Comparison of ENCODE assay signal across 1 cellular context in genomic region chr10:46227571-46228075, GRCh38.
TF ChIP-seq lines count a peak whose summit lies in the region.

No MANE protein-coding gene starts in this region.

TF ChIP-seq in H1, 55 proteins besides CTCF, POLR2A, EP300 and RAD21 (continued from another document):
- no peak for TF ChIP-seq RBBP5 (IDR thresholded peaks at IDR 0.05; ENCODE audit: borderline replicate concordance, low read depth, low read length)
- no peak for TF ChIP-seq SP2 (IDR thresholded peaks at IDR 0.05; ENCODE audit: low read length)
- TF ChIP-seq SRF (IDR thresholded peaks at IDR 0.05; ENCODE audit: low read depth, low read length): no peak
- no peak for TF ChIP-seq SAP30 (IDR thresholded peaks at IDR 0.05; ENCODE audit: insufficient read depth, insufficient replicate concordance, low read length)
- no peak for TF ChIP-seq CHD7 (IDR thresholded peaks at IDR 0.05; ENCODE audit: insufficient replicate concordance, low read length)
- no peak for TF ChIP-seq BRCA1 (IDR thresholded peaks at IDR 0.05; ENCODE audit: low read depth, low read length)
- no peak for TF ChIP-seq SIN3A (conservative IDR thresholded peaks at IDR 0.05 in 1 of 2, IDR thresholded peaks at IDR 0.05 in 1 of 2; ENCODE audit: low read depth in 1 of 2, low read length in 2 of 2)
- TF ChIP-seq SP1 (IDR thresholded peaks at IDR 0.05; ENCODE audit: low read depth, low read length): no peak
- no peak for TF ChIP-seq MAFK (IDR thresholded peaks at IDR 0.05; ENCODE audit: low read depth, low read length)
- no peak for TF ChIP-seq SP4 (IDR thresholded peaks at IDR 0.05; ENCODE audit: low read length)
- TF ChIP-seq SIRT6 (IDR thresholded peaks at IDR 0.05; ENCODE audit: low read length): no peak
- TF ChIP-seq ATF3 (IDR thresholded peaks at IDR 0.05; ENCODE audit: insufficient read depth, low read depth, low read length): no peak
- TF ChIP-seq PHF8 (conservative IDR thresholded peaks at IDR 0.05; ENCODE audit: low read depth, low read length): no peak
- TF ChIP-seq NANOG (IDR thresholded peaks at IDR 0.05; ENCODE audit: insufficient read depth, low read depth, low read length, poor library complexity, severe bottlenecking): no peak
